ENCODE assay signal across 25 cellular contexts in the genomic region with DNA sequence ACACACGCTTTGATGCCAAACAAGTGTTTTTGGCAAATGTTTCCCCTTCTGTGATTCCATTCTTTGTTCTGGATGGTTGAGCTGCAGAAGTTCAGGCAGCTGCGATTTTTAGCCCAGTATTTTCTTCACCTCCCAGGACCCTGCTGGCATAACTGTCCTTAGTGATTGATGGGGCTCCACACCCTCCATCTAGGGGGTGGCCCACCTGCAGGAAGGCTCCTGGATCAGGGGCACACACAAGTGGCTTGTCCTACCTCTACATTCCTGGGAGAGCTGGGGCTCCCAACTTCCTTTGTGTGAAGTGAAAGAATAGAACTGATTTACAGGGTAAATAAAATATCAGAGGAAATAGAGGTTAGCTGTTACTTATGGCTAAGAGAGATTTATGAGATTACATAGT.
"Had no signal": no experiment of that assay in that cellular context is flagged by ENCODE, and none has a peak within 500 bp of the region (broad histone marks: within the 10 kb centered on the region; RNA-seq: fewer than 3 reads in every experiment).

No MANE protein-coding gene starts in this region.

- H3K27me3 ChIP-seq: neural progenitor cell, right atrium auricular region, stomach, tibial artery, upper lobe of left lung had no signal

- H3K9me3 ChIP-seq: mucosa of descending colon, prostate gland, right atrium auricular region, stomach, tibial artery, upper lobe of left lung had no signal

- H3K27ac ChIP-seq: neural progenitor cell, parathyroid adenoma, right atrium auricular region, stomach, tibial artery, upper lobe of left lung had no signal

- H3K4me3 ChIP-seq: lung, mucosa of descending colon, neural progenitor cell, prostate gland, right atrium auricular region, smooth muscle cell, stomach, tibial artery, upper lobe of left lung had no signal

- DNase-seq: cortex of kidney; effector memory CD8-positive, alpha-beta T cell; hypothalamus; immature natural killer cell; islet precursor cell; mesenchymal stem cell; mucosa of descending colon; naive B cell; stimulated activated CD4-positive, alpha-beta T cell treated with anti-CD3 and anti-CD28 coated beads, Interleukin-12 subunit alpha, Interleukin-12 subunit beta, amount 100 ng/mL, for 4 hours; stimulated activated CD4-positive, alpha-beta T cell treated with anti-CD3 and anti-CD28 coated beads, Interleukin-1b, Interleukin-23, amount 100 ng/mL, for 48 hours; stimulated activated CD4-positive, alpha-beta T cell treated with anti-CD3 and anti-CD28 coated beads, Interleukin-4, amount 100 ng/mL, for 1 hour; stimulated activated CD8-positive, alpha-beta memory T cell treated with anti-CD3 and anti-CD28 coated beads, Interleukin-4, amount 100 ng/mL, for 48 hours; stimulated activated naive CD4-positive, alpha-beta T cell treated with Interleukin-2 at 50 U/mL for 16 hours; stomach; tibial artery; upper lobe of left lung had no signal

- H3K4me1 ChIP-seq: neural progenitor cell, parathyroid adenoma, prostate gland, right atrium auricular region, stomach, tibial artery, upper lobe of left lung had no signal

- ATAC-seq: effector memory CD8-positive, alpha-beta T cell; left lobe of liver; mucosa of descending colon; natural killer cell treated with Interleukin-12 subunit alpha and Interleukin-12 subunit beta and Interleukin-15 and Interleukin-18, amount 100 ng/mL, for 72 hours; sciatic nerve had no signal

- H3K36me3 ChIP-seq: neural progenitor cell, prostate gland, right atrium auricular region, stomach, tibial artery, upper lobe of left lung had no signal
